Comparison of ENCODE assay signal across 17 cellular contexts in the genomic region with DNA sequence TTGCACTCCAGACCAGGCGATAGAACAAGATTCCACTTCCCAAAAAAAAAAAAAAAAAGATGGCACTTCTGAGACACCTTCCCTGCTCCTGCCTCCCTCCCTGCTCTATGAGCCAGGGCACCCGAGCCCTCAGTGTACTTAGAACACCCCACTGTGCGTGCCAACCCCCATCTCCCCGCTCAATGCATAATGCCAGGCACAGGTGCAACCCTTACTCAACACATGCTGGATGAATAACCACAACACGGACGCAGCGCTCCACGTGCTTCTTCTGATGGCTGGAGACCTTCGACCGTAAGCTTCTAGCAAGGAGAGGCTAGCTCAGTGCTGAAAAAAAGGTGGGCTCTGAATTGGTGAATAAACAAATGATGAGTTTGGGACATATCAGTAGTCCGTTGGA. TPM values are rescaled to one million over a fixed set of nuclear protein-coding genes. Genes with fewer than 3 reads are reported as not detected.
DNase-seq lines count a peak whose midpoint lies in the region; ATAC-seq and TF ChIP-seq lines count a peak whose summit lies in the region.
"Had no signal": no experiment of that assay in that cellular context is flagged by ENCODE, and none has a peak within 500 bp of the region (broad histone marks: within the 10 kb centered on the region; RNA-seq: fewer than 3 reads in every experiment).

No MANE protein-coding gene starts in this region.

- intact Hi-C loops in Calu3 (cut with micrococcal nuclease; ENCODE audit: unreplicated experiment) (no loop called here), esophagus muscularis mucosa (cut with DNase I) (no loop called here), sigmoid colon (cut with DNase I) (no loop called here)

- H3K27me3 ChIP-seq in AG04450 (ENCODE audit: control insufficient read depth, insufficient read depth, low read length) (no peaks in the 10 kb centered on the region), esophagus muscularis mucosa (no peaks in the 10 kb centered on the region), sigmoid colon (no peaks in the 10 kb centered on the region)

- peaks cover 10% of the 10 kb centered on the region for H3K4me1 Mint-ChIP-seq in Calu3 (ENCODE audit: low read depth, unreplicated experiment)
- peaks cover 15 to 27% of the 10 kb centered on the region in 2 donors for H3K4me1 Mint-ChIP-seq in effector memory CD8-positive, alpha-beta T cell (ENCODE audit: low read depth in 2 of 2)

- H3K27ac Mint-ChIP-seq in Calu3 (ENCODE audit: unreplicated experiment) = peak overlapping the region; percentile 14
- H3K27ac Mint-ChIP-seq in effector memory CD8-positive, alpha-beta T cell = peak overlapping the region in 1 of 2 donors; percentile 70

- no TSS peak for BruUV-seq in Calu3 (replicated peaks; lab: Mats Ljungman, UMichigan)

- H3K27me3 Mint-ChIP-seq in Calu3 (ENCODE audit: unreplicated experiment) = no peaks in the 10 kb centered on the region
- no peaks in the 10 kb centered on the region for H3K27me3 Mint-ChIP-seq in effector memory CD8-positive, alpha-beta T cell

- H3K9me3 ChIP-seq in AG04450 (ENCODE audit: control insufficient read depth, insufficient read depth, low read length) (no peaks in the 10 kb centered on the region), esophagus muscularis mucosa (no peaks in the 10 kb centered on the region), sigmoid colon (no peaks in the 10 kb centered on the region)
- H3K9me3 ChIP-seq: BLaER1 treated with 17β-estradiol and CSF1 and Interleukin-3, amounts not matched to agents 10 nM and 100 nM; HAP-1 had no signal

- no peaks in the 10 kb centered on the region for H3K9me3 Mint-ChIP-seq in Calu3 (ENCODE audit: low read depth, unreplicated experiment)
- no peaks in the 10 kb centered on the region for H3K9me3 Mint-ChIP-seq in effector memory CD8-positive, alpha-beta T cell
- H3K9me3 Mint-ChIP-seq: T-cell had no signal

- TF ChIP-seq CTCF in AG04450 (IDR thresholded peaks at IDR 0.05; ENCODE audit: low read depth, low read length) = no peak
- TF ChIP-seq CTCF in Calu3 (IDR thresholded peaks at IDR 0.05; ENCODE audit: unreplicated experiment) = no peak
- TF ChIP-seq CTCF in esophagus muscularis mucosa (IDR thresholded peaks at IDR 0.05) = no peak
- TF ChIP-seq CTCF in sigmoid colon (IDR thresholded peaks at IDR 0.05) = no peak

- TF ChIP-seq EP300 in esophagus muscularis mucosa (IDR thresholded peaks at IDR 0.05) (no peak), sigmoid colon (IDR thresholded peaks at IDR 0.05) (no peak)

- DNase-seq in AG04450 (ENCODE audit: low read depth, low spot score) = no peak
- no peak for DNase-seq in Calu3
- no peak for DNase-seq in esophagus muscularis mucosa (ENCODE audit: extremely low spot score)
- no peak for DNase-seq in sigmoid colon
- no peak for DNase-seq in activated effector memory CD4-positive, alpha-beta T cell treated with anti-CD3 and anti-CD28 coated beads, Interleukin-2, amount 50 U/mL, for 16 hours
- no peak for DNase-seq in HCEC 1CT
- no peak for DNase-seq in effector memory CD8-positive, alpha-beta T cell
- DNase-seq: activated T-cell treated with anti-CD3 and anti-CD28 coated beads, Interleukin-2, amount 50 U/mL, for 1 hour; DND-41; dorsolateral prefrontal cortex; left cardiac atrium; NCI-H1092 treated with DMSO at 0.1 percent for 48 hours; stimulated activated CD4-positive, alpha-beta T cell treated with anti-CD3 and anti-CD28 coated beads, Interleukin-2, amount 100 ng/mL, for 48 hours; T-cell had no signal

- no peak for ATAC-seq in effector memory CD8-positive, alpha-beta T cell (replicated peaks)
- ATAC-seq: activated CD4-positive, CD25-positive, alpha-beta regulatory T cell treated with anti-CD3 and anti-CD28 coated beads, Interleukin-2, amount 50 U/mL, for 24 hours; T-cell had no signal

- CTCF ChIA-PET in AG04450 (lab: Charles Lee) (interaction anchor here (1.0 to 1.1 kb wide), 2 partner anchors 10 to 25 kb away, joined by 3 read pairs; no protein-coding TSS in a partner anchor), Calu3 (lab: Charles Lee) (no interaction called here)

- H3K4me3 Mint-ChIP-seq in Calu3 (ENCODE audit: low read depth, unreplicated experiment) = no peak overlapping the region
- no peak overlapping the region for H3K4me3 Mint-ChIP-seq in effector memory CD8-positive, alpha-beta T cell
- H3K4me3 Mint-ChIP-seq: T-cell had no signal

- H3K4me1 ChIP-seq in esophagus muscularis mucosa (peaks cover 34 to 67% (median 65%) of the 10 kb centered on the region in 4 donors), sigmoid colon (peaks cover 0 to 65% (median 44%) of the 10 kb centered on the region in 4 donors)
- H3K4me1 ChIP-seq: HAP-1 had no signal

- peaks cover 39% of the 10 kb centered on the region for H3K36me3 Mint-ChIP-seq in Calu3 (ENCODE audit: insufficient read depth, unreplicated experiment)
- peaks cover 60% of the 10 kb centered on the region for H3K36me3 Mint-ChIP-seq in effector memory CD8-positive, alpha-beta T cell (ENCODE audit: insufficient read depth)

- H3K4me3 ChIP-seq in AG04450 (ENCODE audit: low read depth, low read length) = no peak overlapping the region
- H3K4me3 ChIP-seq in esophagus muscularis mucosa = no peak overlapping the region
- no peak overlapping the region for H3K4me3 ChIP-seq in sigmoid colon
- H3K4me3 ChIP-seq: BLaER1 treated with 17β-estradiol and CSF1 and Interleukin-3, amounts not matched to agents 10 nM and 100 nM; dorsolateral prefrontal cortex; HAP-1 had no signal

- H3K27ac ChIP-seq in AG04450 (ENCODE audit: low read depth, low read length) = peak overlapping the region; percentile 89
- peak overlapping the region; percentile 28 to 52 (median 50) for H3K27ac ChIP-seq in esophagus muscularis mucosa (replicated peaks in 1 of 4)
- peak overlapping the region; percentile 35 to 81 (median 58) for H3K27ac ChIP-seq in sigmoid colon

- POLR2A ChIA-PET in AG04450 (lab: Yijun Ruan, JAX) = interaction anchor here (1.2 to 1.3 kb wide), 2 partner anchors 20 to 21 kb away, joined by 3 to 4 read pairs; no protein-coding TSS in a partner anchor

- 79% methylated on average over 11 of the region's 11 CpGs for WGBS in esophagus muscularis mucosa
- 91 to 96% methylated on average over 11 of the region's 11 CpGs for WGBS in sigmoid colon, 2 donors

- H3K36me3 ChIP-seq in esophagus muscularis mucosa (peaks cover 0 to 6% (median 2%) of the 10 kb centered on the region in 4 donors), sigmoid colon (no peaks in the 10 kb centered on the region)

- no peak for TF ChIP-seq POLR2A in esophagus muscularis mucosa (IDR thresholded peaks at IDR 0.05; ENCODE audit: low read depth)
- TF ChIP-seq POLR2A in sigmoid colon (IDR thresholded peaks at IDR 0.05) = no peak

RNA-seq across cellular contexts. Expression of a gene that starts 19.9 kb away (rescaled TPM):
- polyA plus RNA-seq in AG04450 (2011; rRNA removed) = 31.6 and 36.7 TPM in 2 replicates
- 44.3 and 66.0 TPM in 2 replicates for polyA minus RNA-seq in AG04450 (2011; rRNA and poly(A)+ RNA removed)
- 194 and 208 TPM in 2 replicates for total RNA-seq in Calu3 (2022)
- total RNA-seq in esophagus muscularis mucosa = 10 to 100 TPM; 50.5 to 74.9 (median 67.6) TPM
- 10 to 100 TPM; 26.8 to 41.7 (median 37.3) TPM for total RNA-seq in sigmoid colon
- 100 to 1,000 TPM in 1 of 3 donors, 10 to 100 TPM in 2; 67.7 to 103 (median 70.3) TPM for polyA plus RNA-seq in sigmoid colon

RNA-seq across cellular contexts. Expression of a gene that starts 57.9 kb away (rescaled TPM):
- polyA plus RNA-seq in AG04450 (2011; rRNA removed) (12.4 and 12.8 TPM in 2 replicates), sigmoid colon (10 to 100 TPM; 14.4 to 22.5 (median 18.7) TPM)
- 16.0 and 18.0 TPM in 2 replicates for polyA minus RNA-seq in AG04450 (2011; rRNA and poly(A)+ RNA removed)
- total RNA-seq in Calu3 (2022) (64.3 and 69.9 TPM in 2 replicates), esophagus muscularis mucosa (10 to 100 TPM; 57.7 to 79.4 (median 64.8) TPM), sigmoid colon (10 to 100 TPM; 43.9 to 57.9 (median 49.6) TPM)
